ENCODE assay signal across 8 cellular contexts in the genomic region with DNA sequence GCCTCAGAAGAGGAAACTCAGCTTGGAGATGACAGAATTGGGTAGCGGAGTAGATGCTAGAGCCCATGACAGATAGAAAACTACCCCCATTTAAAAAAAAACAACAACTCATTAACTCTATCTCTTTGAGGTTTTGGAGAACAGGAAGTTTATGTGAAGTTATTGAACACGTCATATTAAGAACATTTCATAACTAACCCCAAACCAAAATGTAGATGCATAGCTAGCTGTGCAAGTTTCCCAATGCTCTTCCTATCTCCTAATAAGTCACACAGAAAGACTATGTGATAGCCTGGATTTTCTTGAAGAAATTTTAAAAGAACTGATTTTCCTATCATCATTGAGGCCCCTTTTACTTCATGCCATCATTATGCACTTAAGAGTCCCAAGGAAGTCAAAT.
"Had no signal": no experiment of that assay in that cellular context is flagged by ENCODE, and none has a peak within 500 bp of the region (broad histone marks: within the 10 kb centered on the region; RNA-seq: fewer than 3 reads in every experiment).

No MANE protein-coding gene starts in this region.

- DNase-seq: activated CD4-positive, alpha-beta T cell treated with anti-CD3 and anti-CD28 coated beads for 48 hours; activated CD8-positive, alpha-beta memory T cell treated with anti-CD3 and anti-CD28 coated beads for 24 hours; activated CD8-positive, alpha-beta memory T cell treated with anti-CD3 and anti-CD28 coated beads, Interleukin-2, amount 50 U/mL, for 48 hours; stimulated activated naive B cell treated with anti-CD40 and anti-IgM and Interleukin-4, amounts not matched to agents 10 μg/mL and 1 μg/mL and 100 μg/mL, for 72 hours; thyroid gland had no signal

- H3K4me1 Mint-ChIP-seq: neural crest cell; stimulated activated naive B cell treated with anti-CD40 and anti-IgM and Interleukin-4, amounts not matched to agents 10 μg/mL and 1 μg/mL and 100 μg/mL, for 72 hours had no signal

- H3K27me3 Mint-ChIP-seq: central memory CD8-positive, alpha-beta T cell; progenitor cell of endocrine pancreas; stimulated activated naive B cell treated with anti-CD40 and anti-IgM and Interleukin-4, amounts not matched to agents 10 μg/mL and 1 μg/mL and 100 μg/mL, for 72 hours had no signal

- H3K27ac Mint-ChIP-seq: progenitor cell of endocrine pancreas; stimulated activated naive B cell treated with anti-CD40 and anti-IgM and Interleukin-4, amounts not matched to agents 10 μg/mL and 1 μg/mL and 100 μg/mL, for 72 hours had no signal

- H3K9me3 Mint-ChIP-seq: central memory CD8-positive, alpha-beta T cell; neural crest cell; stimulated activated naive B cell treated with anti-CD40 and anti-IgM and Interleukin-4, amounts not matched to agents 10 μg/mL and 1 μg/mL and 100 μg/mL, for 72 hours had no signal

- H3K4me3 Mint-ChIP-seq: central memory CD8-positive, alpha-beta T cell; neural crest cell; stimulated activated naive B cell treated with anti-CD40 and anti-IgM and Interleukin-4, amounts not matched to agents 10 μg/mL and 1 μg/mL and 100 μg/mL, for 72 hours had no signal

- ATAC-seq: stimulated activated naive B cell treated with anti-CD40 and anti-IgM and Interleukin-4, amounts not matched to agents 10 μg/mL and 1 μg/mL and 100 μg/mL, for 72 hours had no signal
